38 cellular contexts compared by ENCODE assay signal in genomic region chr11:94322501-94322900, GRCh38. TPM values are rescaled to one million over a fixed set of nuclear protein-coding genes. Genes with fewer than 3 reads are reported as not detected.
"Had no signal": no experiment of that assay in that cellular context is flagged by ENCODE, and none has a peak within 500 bp of the region (broad histone marks: within the 10 kb centered on the region; RNA-seq: fewer than 3 reads in every experiment).

No MANE protein-coding gene starts in this region.

- H3K9me3 ChIP-seq: MG63 had no signal

- H3K27me3 ChIP-seq: MG63 had no signal

- H3K4me2 ChIP-seq: KMS-11 had no signal

- H3K27ac ChIP-seq: KMS-11 had no signal

- H3K9ac ChIP-seq: KMS-11 had no signal

- H3K36me3 ChIP-seq: MG63 had no signal

- DNase-seq: Karpas-422, Kasumi-1, MG63, MM.1S, MV-4-11, NCI-H1048, NCI-H1092, NCI-H1092 treated with DMSO at 0.1 percent for 48 hours, NCI-H1105, NCI-H1105 treated with DMSO at 0.1 percent for 48 hours, NCI-H1417, NCI-H1417 treated with DMSO at 0.1 percent for 48 hours, NCI-H1436, NCI-H1436 treated with DMSO at 0.1 percent for 48 hours, NCI-H146, NCI-H1694, NCI-H1694 treated with DMSO at 0.1 percent for 48 hours, NCI-H187, NCI-H187 treated with DMSO at 0.1 percent for 48 hours, NCI-H1930, NCI-H2029, NCI-H2029 treated with DMSO at 0.1 percent for 48 hours, NCI-H2081, NCI-H2107, NCI-H2171, NCI-H2171 treated with DMSO at 0.1 percent for 48 hours, NCI-H2227 treated with DMSO at 0.1 percent for 48 hours, NCI-H226, NCI-H345, NCI-H446, NCI-H446 treated with DMSO at 0.1 percent for 48 hours, NCI-H510A, NCI-H510A treated with DMSO at 0.1 percent for 48 hours had no signal

- H3K4me3 ChIP-seq: MG63 had no signal

RNA-seq across cellular contexts. Expression of gene IZUMO1R, which starts 18.1 kb away (rescaled TPM):
- total RNA-seq: LHCN-M2, M059J, MCF 10A, NCI-H460 had no signal
